In the genomic region with DNA sequence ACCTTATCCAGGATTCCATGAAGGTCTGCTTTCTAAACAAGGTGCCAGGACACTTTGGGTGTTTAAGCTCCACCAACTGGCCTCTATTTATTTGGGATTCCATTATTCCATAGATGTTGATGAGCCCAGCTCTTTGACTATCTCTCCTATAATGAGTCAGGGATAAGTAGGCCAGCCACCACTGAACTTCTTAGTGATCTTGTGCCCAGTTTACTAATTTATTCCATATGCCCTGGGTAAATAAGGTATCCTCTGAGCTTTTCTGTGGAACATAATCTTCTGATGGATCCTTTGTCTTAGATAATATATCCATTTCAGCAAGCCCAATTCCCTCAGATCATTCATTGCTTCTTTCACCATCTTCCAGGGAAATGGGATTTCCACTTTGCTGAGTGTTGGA, we compare ENCODE assay signal across 8 cellular contexts.
"Had no signal": no experiment of that assay in that cellular context is flagged by ENCODE, and none has a peak within 500 bp of the region (broad histone marks: within the 10 kb centered on the region; RNA-seq: fewer than 3 reads in every experiment).

No MANE protein-coding gene starts in this region.

- H3K36me3 ChIP-seq: HAP-1 had no signal

- H3K4me3 ChIP-seq: HAP-1, K562 had no signal

- FAIRE-seq: K562 had no signal

- H3K9me3 ChIP-seq: HAP-1 had no signal

- ATAC-seq: HCT116, K562 had no signal

- H3K4me1 ChIP-seq: HAP-1 had no signal

- DNase-seq: GOT3, H7, HFFc6, IMR-90, KG1 had no signal
